Comparison of ENCODE assay signal across 1 cellular context in the genomic region with DNA sequence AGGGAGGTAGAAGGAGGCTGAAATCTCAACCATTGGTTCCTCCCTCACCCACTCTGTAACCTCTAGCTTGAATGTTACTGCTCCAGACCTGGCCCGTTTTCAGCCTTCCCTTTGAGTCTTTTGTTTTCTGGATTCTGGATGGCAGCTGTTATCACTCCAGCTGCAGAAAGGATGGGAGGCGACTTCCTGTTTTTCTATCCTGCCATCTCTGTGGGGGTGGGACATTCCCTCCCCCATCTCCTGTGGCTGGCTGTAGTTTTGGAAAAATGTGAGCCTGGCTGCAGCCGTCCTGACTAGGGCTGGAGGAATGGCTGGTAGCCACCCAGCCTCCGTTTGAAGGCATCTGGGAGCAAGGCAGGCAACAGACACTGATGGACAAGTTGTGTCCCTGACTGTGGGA.
TF ChIP-seq lines count a peak whose summit lies in the region.

No MANE protein-coding gene starts in this region.

TF ChIP-seq in K562, 482 proteins besides CTCF, POLR2A, EP300 and RAD21 (continued from another document and continues in another):
- TF ChIP-seq, protein P1, sequence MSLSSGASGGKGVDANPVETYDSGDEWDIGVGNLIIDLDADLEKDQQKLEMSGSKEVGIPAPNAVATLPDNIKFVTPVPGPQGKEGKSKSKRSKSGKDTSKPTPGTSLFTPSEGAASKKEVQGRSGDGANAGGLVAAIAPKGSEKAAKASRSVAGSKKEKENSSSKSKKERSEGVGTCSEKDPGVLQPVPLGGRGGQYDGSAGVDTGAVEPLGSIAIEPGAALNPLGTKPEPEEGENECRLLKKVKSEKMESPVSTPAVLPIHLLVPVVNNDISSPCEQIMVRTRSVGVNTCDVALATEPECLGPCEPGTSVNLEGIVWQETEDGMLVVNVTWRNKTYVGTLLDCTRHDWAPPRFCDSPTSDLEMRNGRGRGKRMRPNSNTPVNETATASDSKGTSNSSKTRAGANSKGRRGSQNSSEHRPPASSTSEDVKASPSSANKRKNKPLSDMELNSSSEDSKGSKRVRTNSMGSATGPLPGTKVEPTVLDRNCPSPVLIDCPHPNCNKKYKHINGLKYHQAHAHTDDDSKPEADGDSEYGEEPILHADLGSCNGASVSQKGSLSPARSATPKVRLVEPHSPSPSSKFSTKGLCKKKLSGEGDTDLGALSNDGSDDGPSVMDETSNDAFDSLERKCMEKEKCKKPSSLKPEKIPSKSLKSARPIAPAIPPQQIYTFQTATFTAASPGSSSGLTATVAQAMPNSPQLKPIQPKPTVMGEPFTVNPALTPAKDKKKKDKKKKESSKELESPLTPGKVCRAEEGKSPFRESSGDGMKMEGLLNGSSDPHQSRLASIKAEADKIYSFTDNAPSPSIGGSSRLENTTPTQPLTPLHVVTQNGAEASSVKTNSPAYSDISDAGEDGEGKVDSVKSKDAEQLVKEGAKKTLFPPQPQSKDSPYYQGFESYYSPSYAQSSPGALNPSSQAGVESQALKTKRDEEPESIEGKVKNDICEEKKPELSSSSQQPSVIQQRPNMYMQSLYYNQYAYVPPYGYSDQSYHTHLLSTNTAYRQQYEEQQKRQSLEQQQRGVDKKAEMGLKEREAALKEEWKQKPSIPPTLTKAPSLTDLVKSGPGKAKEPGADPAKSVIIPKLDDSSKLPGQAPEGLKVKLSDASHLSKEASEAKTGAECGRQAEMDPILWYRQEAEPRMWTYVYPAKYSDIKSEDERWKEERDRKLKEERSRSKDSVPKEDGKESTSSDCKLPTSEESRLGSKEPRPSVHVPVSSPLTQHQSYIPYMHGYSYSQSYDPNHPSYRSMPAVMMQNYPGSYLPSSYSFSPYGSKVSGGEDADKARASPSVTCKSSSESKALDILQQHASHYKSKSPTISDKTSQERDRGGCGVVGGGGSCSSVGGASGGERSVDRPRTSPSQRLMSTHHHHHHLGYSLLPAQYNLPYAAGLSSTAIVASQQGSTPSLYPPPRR (CRISPR knock-in tag; IDR thresholded peaks at IDR 0.05; ENCODE audit: borderline replicate concordance), result no peak
- TF ChIP-seq, protein P2, sequence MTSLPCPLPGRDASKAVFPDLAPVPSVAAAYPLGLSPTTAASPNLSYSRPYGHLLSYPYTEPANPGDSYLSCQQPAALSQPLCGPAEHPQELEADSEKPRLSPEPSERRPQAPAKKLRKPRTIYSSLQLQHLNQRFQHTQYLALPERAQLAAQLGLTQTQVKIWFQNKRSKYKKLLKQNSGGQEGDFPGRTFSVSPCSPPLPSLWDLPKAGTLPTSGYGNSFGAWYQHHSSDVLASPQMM (CRISPR knock-in tag; IDR thresholded peaks at IDR 0.05), result no peak
- peak; percentile 80; the same call in 1 of the 2 replicates for TF ChIP-seq ZNF444 (CRISPR knock-in tag; IDR thresholded peaks at IDR 0.05)
- TF ChIP-seq SNIP1 (IDR thresholded peaks at IDR 0.05; ENCODE audit: low read depth), result no peak
- TF ChIP-seq PYGO2 (tag; IDR thresholded peaks at IDR 0.05), result no peak
- no peak for TF ChIP-seq HNRNPH1 (optimal IDR thresholded peaks at IDR 0.05; ENCODE audit: low read depth, low read length)
- TF ChIP-seq FUS (optimal IDR thresholded peaks at IDR 0.05; ENCODE audit: low read depth, low read length), result no peak
- TF ChIP-seq NFYB (IDR thresholded peaks at IDR 0.05; ENCODE audit: extremely low read depth, insufficient read length), result no peak
- no peak for TF ChIP-seq ZNF3 (CRISPR knock-in tag; IDR thresholded peaks at IDR 0.05)
- TF ChIP-seq ARID1B (IDR thresholded peaks at IDR 0.05), result peak; percentile 74
- no peak for TF ChIP-seq PHB2 (IDR thresholded peaks at IDR 0.05; ENCODE audit: low read depth)
- no peak for TF ChIP-seq HMG20B (CRISPR knock-in tag; IDR thresholded peaks at IDR 0.05)
- TF ChIP-seq SAFB2 (IDR thresholded peaks at IDR 0.05; ENCODE audit: borderline replicate concordance, low read depth, low read length, severe bottlenecking), result no peak
- TF ChIP-seq HMG20A (CRISPR knock-in tag; conservative IDR thresholded peaks at IDR 0.05), result no peak
- TF ChIP-seq CBFA2T3 (IDR thresholded peaks at IDR 0.05), result peak; percentile 50
- no peak for TF ChIP-seq PML (IDR thresholded peaks at IDR 0.05; ENCODE audit: low read length)
- TF ChIP-seq, protein P3, sequence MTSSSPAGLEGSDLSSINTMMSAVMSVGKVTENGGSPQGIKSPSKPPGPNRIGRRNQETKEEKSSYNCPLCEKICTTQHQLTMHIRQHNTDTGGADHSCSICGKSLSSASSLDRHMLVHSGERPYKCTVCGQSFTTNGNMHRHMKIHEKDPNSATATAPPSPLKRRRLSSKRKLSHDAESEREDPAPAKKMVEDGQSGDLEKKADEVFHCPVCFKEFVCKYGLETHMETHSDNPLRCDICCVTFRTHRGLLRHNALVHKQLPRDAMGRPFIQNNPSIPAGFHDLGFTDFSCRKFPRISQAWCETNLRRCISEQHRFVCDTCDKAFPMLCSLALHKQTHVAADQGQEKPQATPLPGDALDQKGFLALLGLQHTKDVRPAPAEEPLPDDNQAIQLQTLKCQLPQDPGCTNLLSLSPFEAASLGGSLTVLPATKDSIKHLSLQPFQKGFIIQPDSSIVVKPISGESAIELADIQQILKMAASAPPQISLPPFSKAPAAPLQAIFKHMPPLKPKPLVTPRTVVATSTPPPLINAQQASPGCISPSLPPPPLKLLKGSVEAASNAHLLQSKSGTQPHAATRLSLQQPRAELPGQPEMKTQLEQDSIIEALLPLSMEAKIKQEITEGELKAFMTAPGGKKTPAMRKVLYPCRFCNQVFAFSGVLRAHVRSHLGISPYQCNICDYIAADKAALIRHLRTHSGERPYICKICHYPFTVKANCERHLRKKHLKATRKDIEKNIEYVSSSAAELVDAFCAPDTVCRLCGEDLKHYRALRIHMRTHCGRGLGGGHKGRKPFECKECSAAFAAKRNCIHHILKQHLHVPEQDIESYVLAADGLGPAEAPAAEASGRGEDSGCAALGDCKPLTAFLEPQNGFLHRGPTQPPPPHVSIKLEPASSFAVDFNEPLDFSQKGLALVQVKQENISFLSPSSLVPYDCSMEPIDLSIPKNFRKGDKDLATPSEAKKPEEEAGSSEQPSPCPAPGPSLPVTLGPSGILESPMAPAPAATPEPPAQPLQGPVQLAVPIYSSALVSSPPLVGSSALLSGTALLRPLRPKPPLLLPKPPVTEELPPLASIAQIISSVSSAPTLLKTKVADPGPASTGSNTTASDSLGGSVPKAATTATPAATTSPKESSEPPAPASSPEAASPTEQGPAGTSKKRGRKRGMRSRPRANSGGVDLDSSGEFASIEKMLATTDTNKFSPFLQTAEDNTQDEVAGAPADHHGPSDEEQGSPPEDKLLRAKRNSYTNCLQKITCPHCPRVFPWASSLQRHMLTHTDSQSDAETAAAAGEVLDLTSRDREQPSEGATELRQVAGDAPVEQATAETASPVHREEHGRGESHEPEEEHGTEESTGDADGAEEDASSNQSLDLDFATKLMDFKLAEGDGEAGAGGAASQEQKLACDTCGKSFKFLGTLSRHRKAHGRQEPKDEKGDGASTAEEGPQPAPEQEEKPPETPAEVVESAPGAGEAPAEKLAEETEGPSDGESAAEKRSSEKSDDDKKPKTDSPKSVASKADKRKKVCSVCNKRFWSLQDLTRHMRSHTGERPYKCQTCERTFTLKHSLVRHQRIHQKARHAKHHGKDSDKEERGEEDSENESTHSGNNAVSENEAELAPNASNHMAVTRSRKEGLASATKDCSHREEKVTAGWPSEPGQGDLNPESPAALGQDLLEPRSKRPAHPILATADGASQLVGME (CRISPR knock-in tag; IDR thresholded peaks at IDR 0.05), result peak; percentile 45; the same call in 1 of the 2 replicates
- no peak for TF ChIP-seq SLC30A9 (CRISPR knock-in tag; IDR thresholded peaks at IDR 0.05)
- no peak for TF ChIP-seq KDM4B (IDR thresholded peaks at IDR 0.05; ENCODE audit: borderline replicate concordance in 2 of 2, low read depth in 1 of 2)
- TF ChIP-seq HSF4 (CRISPR knock-in tag; IDR thresholded peaks at IDR 0.05; ENCODE audit: borderline replicate concordance), result no peak
- TF ChIP-seq HLTF (IDR thresholded peaks at IDR 0.05), result no peak
- no peak for TF ChIP-seq POU5F1 (IDR thresholded peaks at IDR 0.05; ENCODE audit: borderline replicate concordance, low read depth, low read length, partially characterized antibody)
- TF ChIP-seq ZNF121 (CRISPR knock-in tag; conservative IDR thresholded peaks at IDR 0.05), result no peak
- peak; percentile 23; the same call in 1 of the 2 replicates for TF ChIP-seq TCF3 (CRISPR knock-in tag; IDR thresholded peaks at IDR 0.05)
- TF ChIP-seq E2F3 (CRISPR knock-in tag; IDR thresholded peaks at IDR 0.05), result no peak
- no peak for TF ChIP-seq GATAD2A (IDR thresholded peaks at IDR 0.05)
- no peak for TF ChIP-seq ZNF699 (CRISPR knock-in tag; IDR thresholded peaks at IDR 0.05; ENCODE audit: insufficient replicate concordance)
- TF ChIP-seq, protein P4, sequence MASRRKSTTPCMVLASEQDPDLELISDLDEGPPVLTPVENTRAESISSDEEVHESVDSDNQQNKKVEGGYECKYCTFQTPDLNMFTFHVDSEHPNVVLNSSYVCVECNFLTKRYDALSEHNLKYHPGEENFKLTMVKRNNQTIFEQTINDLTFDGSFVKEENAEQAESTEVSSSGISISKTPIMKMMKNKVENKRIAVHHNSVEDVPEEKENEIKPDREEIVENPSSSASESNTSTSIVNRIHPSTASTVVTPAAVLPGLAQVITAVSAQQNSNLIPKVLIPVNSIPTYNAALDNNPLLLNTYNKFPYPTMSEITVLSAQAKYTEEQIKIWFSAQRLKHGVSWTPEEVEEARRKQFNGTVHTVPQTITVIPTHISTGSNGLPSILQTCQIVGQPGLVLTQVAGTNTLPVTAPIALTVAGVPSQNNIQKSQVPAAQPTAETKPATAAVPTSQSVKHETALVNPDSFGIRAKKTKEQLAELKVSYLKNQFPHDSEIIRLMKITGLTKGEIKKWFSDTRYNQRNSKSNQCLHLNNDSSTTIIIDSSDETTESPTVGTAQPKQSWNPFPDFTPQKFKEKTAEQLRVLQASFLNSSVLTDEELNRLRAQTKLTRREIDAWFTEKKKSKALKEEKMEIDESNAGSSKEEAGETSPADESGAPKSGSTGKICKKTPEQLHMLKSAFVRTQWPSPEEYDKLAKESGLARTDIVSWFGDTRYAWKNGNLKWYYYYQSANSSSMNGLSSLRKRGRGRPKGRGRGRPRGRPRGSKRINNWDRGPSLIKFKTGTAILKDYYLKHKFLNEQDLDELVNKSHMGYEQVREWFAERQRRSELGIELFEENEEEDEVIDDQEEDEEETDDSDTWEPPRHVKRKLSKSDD (conservative IDR thresholded peaks at IDR 0.05; ENCODE audit: low read length), result no peak
- TF ChIP-seq CBX2 (IDR thresholded peaks at IDR 0.05; ENCODE audit: insufficient read depth, low read length, poor library complexity, severe bottlenecking), result no peak
- TF ChIP-seq SMARCB1 (IDR thresholded peaks at IDR 0.05; ENCODE audit: insufficient read length, low read depth), result no peak
- TF ChIP-seq, protein P5, sequence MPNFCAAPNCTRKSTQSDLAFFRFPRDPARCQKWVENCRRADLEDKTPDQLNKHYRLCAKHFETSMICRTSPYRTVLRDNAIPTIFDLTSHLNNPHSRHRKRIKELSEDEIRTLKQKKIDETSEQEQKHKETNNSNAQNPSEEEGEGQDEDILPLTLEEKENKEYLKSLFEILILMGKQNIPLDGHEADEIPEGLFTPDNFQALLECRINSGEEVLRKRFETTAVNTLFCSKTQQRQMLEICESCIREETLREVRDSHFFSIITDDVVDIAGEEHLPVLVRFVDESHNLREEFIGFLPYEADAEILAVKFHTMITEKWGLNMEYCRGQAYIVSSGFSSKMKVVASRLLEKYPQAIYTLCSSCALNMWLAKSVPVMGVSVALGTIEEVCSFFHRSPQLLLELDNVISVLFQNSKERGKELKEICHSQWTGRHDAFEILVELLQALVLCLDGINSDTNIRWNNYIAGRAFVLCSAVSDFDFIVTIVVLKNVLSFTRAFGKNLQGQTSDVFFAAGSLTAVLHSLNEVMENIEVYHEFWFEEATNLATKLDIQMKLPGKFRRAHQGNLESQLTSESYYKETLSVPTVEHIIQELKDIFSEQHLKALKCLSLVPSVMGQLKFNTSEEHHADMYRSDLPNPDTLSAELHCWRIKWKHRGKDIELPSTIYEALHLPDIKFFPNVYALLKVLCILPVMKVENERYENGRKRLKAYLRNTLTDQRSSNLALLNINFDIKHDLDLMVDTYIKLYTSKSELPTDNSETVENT (CRISPR knock-in tag; IDR thresholded peaks at IDR 0.05), result no peak
- peak; percentile 27; the same call in 1 of the 2 replicates for TF ChIP-seq TEAD4 (IDR thresholded peaks at IDR 0.05; ENCODE audit: low read length)
- TF ChIP-seq TEAD4 (CRISPR knock-in tag; IDR thresholded peaks at IDR 0.05; ENCODE audit: borderline replicate concordance), result no peak
- TF ChIP-seq, protein P6, sequence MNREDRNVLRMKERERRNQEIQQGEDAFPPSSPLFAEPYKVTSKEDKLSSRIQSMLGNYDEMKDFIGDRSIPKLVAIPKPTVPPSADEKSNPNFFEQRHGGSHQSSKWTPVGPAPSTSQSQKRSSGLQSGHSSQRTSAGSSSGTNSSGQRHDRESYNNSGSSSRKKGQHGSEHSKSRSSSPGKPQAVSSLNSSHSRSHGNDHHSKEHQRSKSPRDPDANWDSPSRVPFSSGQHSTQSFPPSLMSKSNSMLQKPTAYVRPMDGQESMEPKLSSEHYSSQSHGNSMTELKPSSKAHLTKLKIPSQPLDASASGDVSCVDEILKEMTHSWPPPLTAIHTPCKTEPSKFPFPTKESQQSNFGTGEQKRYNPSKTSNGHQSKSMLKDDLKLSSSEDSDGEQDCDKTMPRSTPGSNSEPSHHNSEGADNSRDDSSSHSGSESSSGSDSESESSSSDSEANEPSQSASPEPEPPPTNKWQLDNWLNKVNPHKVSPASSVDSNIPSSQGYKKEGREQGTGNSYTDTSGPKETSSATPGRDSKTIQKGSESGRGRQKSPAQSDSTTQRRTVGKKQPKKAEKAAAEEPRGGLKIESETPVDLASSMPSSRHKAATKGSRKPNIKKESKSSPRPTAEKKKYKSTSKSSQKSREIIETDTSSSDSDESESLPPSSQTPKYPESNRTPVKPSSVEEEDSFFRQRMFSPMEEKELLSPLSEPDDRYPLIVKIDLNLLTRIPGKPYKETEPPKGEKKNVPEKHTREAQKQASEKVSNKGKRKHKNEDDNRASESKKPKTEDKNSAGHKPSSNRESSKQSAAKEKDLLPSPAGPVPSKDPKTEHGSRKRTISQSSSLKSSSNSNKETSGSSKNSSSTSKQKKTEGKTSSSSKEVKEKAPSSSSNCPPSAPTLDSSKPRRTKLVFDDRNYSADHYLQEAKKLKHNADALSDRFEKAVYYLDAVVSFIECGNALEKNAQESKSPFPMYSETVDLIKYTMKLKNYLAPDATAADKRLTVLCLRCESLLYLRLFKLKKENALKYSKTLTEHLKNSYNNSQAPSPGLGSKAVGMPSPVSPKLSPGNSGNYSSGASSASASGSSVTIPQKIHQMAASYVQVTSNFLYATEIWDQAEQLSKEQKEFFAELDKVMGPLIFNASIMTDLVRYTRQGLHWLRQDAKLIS (CRISPR knock-in tag; IDR thresholded peaks at IDR 0.05), result no peak
- TF ChIP-seq, protein P7, sequence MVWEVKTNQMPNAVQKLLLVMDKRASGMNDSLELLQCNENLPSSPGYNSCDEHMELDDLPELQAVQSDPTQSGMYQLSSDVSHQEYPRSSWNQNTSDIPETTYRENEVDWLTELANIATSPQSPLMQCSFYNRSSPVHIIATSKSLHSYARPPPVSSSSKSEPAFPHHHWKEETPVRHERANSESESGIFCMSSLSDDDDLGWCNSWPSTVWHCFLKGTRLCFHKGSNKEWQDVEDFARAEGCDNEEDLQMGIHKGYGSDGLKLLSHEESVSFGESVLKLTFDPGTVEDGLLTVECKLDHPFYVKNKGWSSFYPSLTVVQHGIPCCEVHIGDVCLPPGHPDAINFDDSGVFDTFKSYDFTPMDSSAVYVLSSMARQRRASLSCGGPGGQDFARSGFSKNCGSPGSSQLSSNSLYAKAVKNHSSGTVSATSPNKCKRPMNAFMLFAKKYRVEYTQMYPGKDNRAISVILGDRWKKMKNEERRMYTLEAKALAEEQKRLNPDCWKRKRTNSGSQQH (CRISPR knock-in tag; IDR thresholded peaks at IDR 0.05), result no peak
- no peak for TF ChIP-seq POLR2H (tag; IDR thresholded peaks at IDR 0.05; ENCODE audit: low read depth)
- TF ChIP-seq SOX6 (IDR thresholded peaks at IDR 0.05), result peak; percentile 45; the same call in 1 of the 2 replicates
- no peak for TF ChIP-seq MBD2 (IDR thresholded peaks at IDR 0.05; ENCODE audit: borderline replicate concordance, low read depth)
- no peak for TF ChIP-seq HDAC3 (IDR thresholded peaks at IDR 0.05; ENCODE audit: borderline replicate concordance, partially characterized antibody)
- TF ChIP-seq IRF2 (CRISPR knock-in tag; IDR thresholded peaks at IDR 0.05), result no peak
